ENCODE assay signal across 8 cellular contexts in genomic region chr1:52056110-52056936, GRCh38. TPM values are rescaled to one million over a fixed set of nuclear protein-coding genes. Genes with fewer than 3 reads are reported as not detected.
DNase-seq lines count a peak whose midpoint lies in the region; ATAC-seq and TF ChIP-seq lines count a peak whose summit lies in the region.

TSS of gene BTF3L4 (plus strand) at chr1:52056295. CDS start at chr1:52059848, 3,553 bp downstream.

- WGBS in spleen, 5 donors = 0 to 2% (median 0%) methylated on average over 20 to 59 of the region's 59 CpGs

- peaks cover 36 to 73% (median 53%) of the 10 kb centered on the region in 6 donors for H3K4me1 ChIP-seq in spleen

- intact Hi-C loops in spleen (cut with DNase I; ENCODE audit: low total_unique reads) = no loop called here

- H3K4me3 Mint-ChIP-seq in immature natural killer cell = peak within 1 kb of the TSS; percentile 92 to 99 (median 95)

- peaks cover 47 to 71% of the 10 kb centered on the region in 2 donors for H3K4me1 Mint-ChIP-seq in immature natural killer cell

- peak within 1 kb of the TSS; percentile 83 to 96 (median 93) for H3K4me3 ChIP-seq in spleen

- H3K9me3 Mint-ChIP-seq in immature natural killer cell = no peaks in the 10 kb centered on the region

- no peaks in the 10 kb centered on the region for H3K27me3 ChIP-seq in spleen (replicated peaks in 1 of 7)

- TF ChIP-seq CTCF in spleen (IDR thresholded peaks at IDR 0.05 in 8 of 11, conservative IDR thresholded peaks at IDR 0.05 in 3 of 11) = peak in 3 of 11 experiments; percentile 10 to 42 (median 18)

- H3K27ac ChIP-seq in caudate nucleus (ENCODE audit: low read depth, low read length) = peak within 1 kb of the TSS; percentile 94
- H3K27ac ChIP-seq in spleen = peak within 1 kb of the TSS; percentile 90 to 95 (median 95)

- peak; percentile 74 for ATAC-seq in GM19025 (IDR thresholded peaks at IDR 0.05; ENCODE audit: low read depth, unreplicated experiment)
- peak; percentile 90 for ATAC-seq in HG03280 (IDR thresholded peaks at IDR 0.05; ENCODE audit: unreplicated experiment)

- H3K36me3 Mint-ChIP-seq in immature natural killer cell = peaks cover 4 to 12% (median 8%) of the 10 kb centered on the region in 3 donors

- no peaks in the 10 kb centered on the region for H3K9me3 ChIP-seq in spleen

- peak within 1 kb of the TSS; percentile 93 to 99 (median 96) for H3K27ac Mint-ChIP-seq in immature natural killer cell

- H3K36me3 ChIP-seq in spleen = peaks cover 0 to 41% (median 17%) of the 10 kb centered on the region in 6 donors

- no peak for TF ChIP-seq POLR2A in spleen (IDR thresholded peaks at IDR 0.05)

- peak; percentile 92 for DNase-seq in AG08396 (ENCODE audit: low spot score)
- peak; percentile 90 to 95 for DNase-seq in NCI-H446 (lab: John Stamatoyannopoulos, UW)
- peak; percentile 78 to 91 (median 84) for DNase-seq in activated CD4-positive, CD25-positive, alpha-beta regulatory T cell (lab: John Stamatoyannopoulos, UW)
- peak; percentile 70 to 98 (median 94) for DNase-seq in caudate nucleus (lab: John Stamatoyannopoulos, UW)
- peak; percentile 85 to 86 (median 85) for DNase-seq in immature natural killer cell
- peak; percentile 99 for DNase-seq in spleen

- H3K27me3 Mint-ChIP-seq in immature natural killer cell (ENCODE audit: low read depth in 3 of 3) = peaks cover 8 to 24% (median 8%) of the 10 kb centered on the region in 3 donors

RNA-seq across cellular contexts. Expression of gene BTF3L4, which starts in this region (rescaled TPM):
- polyA plus RNA-seq in immature natural killer cell = 10 to 100 TPM; 52.6 to 70.0 (median 58.7) TPM
- 10 to 100 TPM; 30.0 to 48.6 (median 37.0) TPM for total RNA-seq in spleen
- 10 to 100 TPM; 29.5 to 40.2 (median 37.2) TPM for polyA plus RNA-seq in spleen

Comparison
In these comparisons a context has a peak if more than half of its experiments do, and no peak if none do; other contexts are left out.
1. Peak in every context shown above with its lines: DNase-seq, ATAC-seq, H3K4me3 ChIP-seq and H3K27ac ChIP-seq.